ENCODE assay signal across 16 cellular contexts in genomic region chr10:79275105-79275430, GRCh38.
A peak's percentile ranks its signal among the peaks of the same experiment; 100 is the strongest.
DNase-seq lines count a peak whose midpoint lies in the region; ATAC-seq and TF ChIP-seq lines count a peak whose summit lies in the region.
"Had no signal": no experiment of that assay in that cellular context is flagged by ENCODE, and none has a peak within 500 bp of the region (broad histone marks: within the 10 kb centered on the region; RNA-seq: fewer than 3 reads in every experiment).

No MANE protein-coding gene starts in this region.

- no peak overlapping the region for H2BK120ac ChIP-seq in trophoblast cell (ENCODE audit: insufficient read depth, low read length, poor library complexity)

- peaks cover 9 to 13% of the 10 kb centered on the region in 2 experiments for H3K36me3 ChIP-seq in SK-N-SH (replicated peaks in 1 of 2; ENCODE audit: control insufficient read depth in 1 of 2, insufficient read depth in 2 of 2, low read length in 1 of 2)
- peaks cover 0 to 73% (median 5%) of the 10 kb centered on the region in 3 donors for H3K36me3 ChIP-seq in esophagus squamous epithelium
- peaks cover 62% of the 10 kb centered on the region in 2 experiments for H3K36me3 ChIP-seq in trophoblast cell (ENCODE audit: control insufficient read depth in 1 of 2, insufficient read depth in 2 of 2, low read length in 2 of 2)
- H3K36me3 ChIP-seq in tibial artery, result peaks cover 12 to 30% (median 26%) of the 10 kb centered on the region in 3 donors

- ATAC-seq in SK-N-SH treated with all-trans-retinoic acid at 6 μM for 48 hours, result no peak
- no peak for ATAC-seq in HG03520 (IDR thresholded peaks at IDR 0.05; ENCODE audit: unreplicated experiment)
- ATAC-seq in GM21786 (IDR thresholded peaks at IDR 0.05; ENCODE audit: unreplicated experiment), result no peak

- no peak overlapping the region for H4K12ac ChIP-seq in trophoblast cell (ENCODE audit: low read depth, low read length)

- H4K91ac ChIP-seq in trophoblast cell (ENCODE audit: low read depth, low read length), result peak overlapping the region; percentile 22

- H3K14ac ChIP-seq in trophoblast cell (ENCODE audit: low read length), result peak overlapping the region; percentile 36

- H3K9ac ChIP-seq in SK-N-SH, result no peak overlapping the region
- H3K9ac ChIP-seq in trophoblast cell (ENCODE audit: low read length), result no peak overlapping the region

- TF ChIP-seq EP300 in SK-N-SH (IDR thresholded peaks at IDR 0.05; ENCODE audit: borderline replicate concordance in 1 of 2, low read depth in 1 of 2, low read length in 1 of 2), result no peak

- no peak overlapping the region for H2AFZ ChIP-seq in SK-N-SH (ENCODE audit: low read depth)
- no peak overlapping the region for H2AFZ ChIP-seq in trophoblast cell (ENCODE audit: insufficient read depth, low read length, poor library complexity)

- H3K18ac ChIP-seq in trophoblast cell (ENCODE audit: low read length), result peak overlapping the region; percentile 42

- H3K27ac ChIP-seq in SK-N-SH (ENCODE audit: low read depth in 2 of 2, low read length in 1 of 2) (peak overlapping the region; percentile 26 to 99; a peak in 3 of 4 replicates), esophagus squamous epithelium (peak overlapping the region; percentile 76 to 88 (median 80)), trophoblast cell (ENCODE audit: low read depth, low read length) (no peak overlapping the region), tibial artery (peak overlapping the region; percentile 71 to 87)
- H3K27ac ChIP-seq: 22Rv1 had no signal

- H3K4me3 ChIP-seq in SK-N-SH (ENCODE audit: low read depth in 2 of 2, low read length in 1 of 2) (no peak overlapping the region), esophagus squamous epithelium (peak overlapping the region in 1 of 4 donors; percentile 15), trophoblast cell (ENCODE audit: low read depth, low read length) (no peak overlapping the region), tibial artery (peak overlapping the region in 1 of 2 donors; percentile 7)

- TF ChIP-seq CTCF in SK-N-SH (IDR thresholded peaks at IDR 0.05) (no peak), esophagus squamous epithelium (IDR thresholded peaks at IDR 0.05) (no peak), tibial artery (IDR thresholded peaks at IDR 0.05) (no peak)

- no peaks in the 10 kb centered on the region for H3K9me3 ChIP-seq in SK-N-SH
- no peaks in the 10 kb centered on the region for H3K9me3 ChIP-seq in esophagus squamous epithelium
- no peaks in the 10 kb centered on the region for H3K9me3 ChIP-seq in trophoblast cell (ENCODE audit: insufficient read depth, low read depth, low read length)
- no peaks in the 10 kb centered on the region for H3K9me3 ChIP-seq in tibial artery

- peak overlapping the region; percentile 16 for H2BK12ac ChIP-seq in trophoblast cell (ENCODE audit: low read length)

- H3K79me1 ChIP-seq in trophoblast cell (ENCODE audit: low read length), result peaks cover 19% of the 10 kb centered on the region

- peaks cover 5 to 80% of the 10 kb centered on the region in 2 experiments; a peak in 3 of 4 replicates for H3K4me1 ChIP-seq in SK-N-SH (ENCODE audit: control insufficient read depth in 1 of 2, insufficient read depth in 2 of 2, low read depth in 1 of 2, low read length in 1 of 2)
- H3K4me1 ChIP-seq in esophagus squamous epithelium, result peaks cover 24 to 65% (median 38%) of the 10 kb centered on the region in 3 donors
- peaks cover 46 to 48% of the 10 kb centered on the region in 2 experiments for H3K4me1 ChIP-seq in trophoblast cell (ENCODE audit: control insufficient read depth in 1 of 2, insufficient read depth in 2 of 2, low read length in 2 of 2)
- H3K4me1 ChIP-seq in tibial artery, result peaks cover 0 to 44% (median 32%) of the 10 kb centered on the region in 4 donors

- no peaks in the 10 kb centered on the region for H3K27me3 ChIP-seq in SK-N-SH (ENCODE audit: insufficient read depth)
- H3K27me3 ChIP-seq in esophagus squamous epithelium, result no peaks in the 10 kb centered on the region
- no peaks in the 10 kb centered on the region for H3K27me3 ChIP-seq in trophoblast cell (ENCODE audit: insufficient read depth, low read length)
- H3K27me3 ChIP-seq in tibial artery, result no peaks in the 10 kb centered on the region

- 33% methylated on average over 1 of the region's 3 CpGs for WGBS in SK-N-SH (ENCODE audit: low lambda C conversion rate)
- WGBS in esophagus squamous epithelium, 2 donors, result 40% methylated on average over 1 of the region's 3 CpGs
- WGBS in trophoblast cell (ENCODE audit: extremely low coverage, insufficient coverage, insufficient read length), result no CpG with 5 or more reads among the region's 3 CpGs

- POLR2A ChIA-PET in SK-N-SH (lab: Yijun Ruan, JAX), result interaction anchor here (0.6 to 1.4 kb wide), 5 partner anchors 14 to 1386 kb away, joined by 3 to 6 read pairs (median 4); no protein-coding TSS in a partner anchor

- H4K8ac ChIP-seq in trophoblast cell (ENCODE audit: low read depth, low read length), result no peak overlapping the region

- CTCF ChIA-PET in SK-N-SH (lab: Yijun Ruan, JAX), result interaction anchor here (0.8 to 2.1 kb wide), 10 partner anchors 9 to 77 kb away, joined by 3 to 5 read pairs (median 3); no protein-coding TSS in a partner anchor

- H2AK5ac ChIP-seq in trophoblast cell (ENCODE audit: low read length), result no peak overlapping the region

- peaks cover 3% of the 10 kb centered on the region for H3F3A ChIP-seq in SK-N-SH (replicated peaks; ENCODE audit: insufficient read depth)

- DNase-seq in SK-N-SH (no peak), esophagus squamous epithelium (lab: John Stamatoyannopoulos, UW) (no peak), trophoblast cell (no peak), tibial artery (no peak), activated gamma-delta T cell (lab: John Stamatoyannopoulos, UW) (no peak)
- DNase-seq: activated CD4-positive, CD25-positive, alpha-beta regulatory T cell; activated CD8-positive, alpha-beta memory T cell treated with anti-CD3 and anti-CD28 coated beads, Interleukin-2, amount 50 U/mL, for 4 hours; activated naive CD4-positive, alpha-beta T cell treated with anti-CD3 and anti-CD28 coated beads, Interleukin-2, amount 10 ng/mL, durations not matched to agents 7 days and 5 days; CD8-positive, alpha-beta memory T cell; Karpas-422; NCI-H1436 treated with DMSO at 0.1 percent for 48 hours; stimulated activated CD4-positive, alpha-beta T cell treated with anti-CD3 and anti-CD28 coated beads, Interleukin-12 subunit alpha, Interleukin-12 subunit beta, amount 100 ng/mL, for 4 hours had no signal

- H4K20me1 ChIP-seq in SK-N-SH (ENCODE audit: insufficient read depth), result peaks cover 46% of the 10 kb centered on the region

- no peak overlapping the region for H2BK5ac ChIP-seq in trophoblast cell (ENCODE audit: low read depth, low read length, poor library complexity)

- TF ChIP-seq RAD21 in SK-N-SH (IDR thresholded peaks at IDR 0.05; ENCODE audit: low read length), result no peak

- no peak for TF ChIP-seq POLR2A in esophagus squamous epithelium (IDR thresholded peaks at IDR 0.05)

- intact Hi-C loops in esophagus squamous epithelium (cut with DNase I), result no loop called here
- intact Hi-C loops in tibial artery (cut with DNase I; ENCODE audit: low total_unique reads), result no loop called here

- no peak overlapping the region for H3K23ac ChIP-seq in trophoblast cell (ENCODE audit: low read length)

- peaks cover 63% of the 10 kb centered on the region for H3K79me2 ChIP-seq in SK-N-SH (ENCODE audit: insufficient read depth)
- H3K79me2 ChIP-seq in trophoblast cell (ENCODE audit: control insufficient read depth, insufficient read depth, low read length, poor library complexity), result peaks cover 14% of the 10 kb centered on the region

- H3K9me2 ChIP-seq in SK-N-SH, result no peaks in the 10 kb centered on the region

- peak overlapping the region; percentile 3 for H3K4ac ChIP-seq in trophoblast cell (ENCODE audit: low read depth, low read length)

- H3K4me2 ChIP-seq in SK-N-SH, result no peak overlapping the region
- H3K4me2 ChIP-seq in trophoblast cell (ENCODE audit: low read length), result no peak overlapping the region

TF ChIP-seq in SK-N-SH, 30 proteins besides CTCF, POLR2A, EP300 and RAD21:
- TF ChIP-seq RCOR1 (IDR thresholded peaks at IDR 0.05; ENCODE audit: low read length) (peak; percentile 1; the same call in 1 of the 2 replicates), NFIC (IDR thresholded peaks at IDR 0.05; ENCODE audit: borderline replicate concordance) (no peak), NRF1 (IDR thresholded peaks at IDR 0.05; ENCODE audit: low read depth, low read length) (no peak)

TF ChIP-seq in SK-N-SH treated with all-trans-retinoic acid at 6 μM for 48 hours, 23 proteins besides CTCF, POLR2A, EP300 and RAD21:
- no peak for TF ChIP-seq ESRRG (CRISPR knock-in tag; IDR thresholded peaks at IDR 0.05)
TF ChIP-seq in SK-N-SH treated with all-trans-retinoic acid at 6 μM for 48 hours: peak in this region for 0.
